23 cellular contexts compared by ENCODE assay signal in genomic region chr9:23662320-23662719, GRCh38.
"Had no signal": no experiment of that assay in that cellular context is flagged by ENCODE, and none has a peak within 500 bp of the region (broad histone marks: within the 10 kb centered on the region; RNA-seq: fewer than 3 reads in every experiment).

No MANE protein-coding gene starts in this region.

- H3K4me3 Mint-ChIP-seq: activated B cell treated with CpG ODN at 0.5 μM for 24 hours; activated CD8-positive, alpha-beta T cell treated with anti-CD3 and anti-CD28 coated beads for 36 hours; activated naive CD4-positive, alpha-beta T cell treated with anti-CD3 and anti-CD28 coated beads, Interleukin-2, amount 50 U/mL, for 24 hours; activated naive CD8-positive, alpha-beta T cell treated with anti-CD3 and anti-CD28 coated beads, Interleukin-2, amount 50 U/mL, for 24 hours; activated T-cell treated with anti-CD3 and anti-CD28 coated beads, Interleukin-2, amount 50 U/mL, for 4 hours; natural killer cell; neural progenitor cell had no signal

- DNase-seq: activated B cell treated with CpG ODN at 0.5 μM for 24 hours; activated CD4-positive, alpha-beta T cell treated with anti-CD3 and anti-CD28 coated beads, Interleukin-2, amount 50 U/mL, for 1 hour; activated CD8-positive, alpha-beta T cell treated with anti-CD3 and anti-CD28 coated beads for 36 hours; activated naive CD8-positive, alpha-beta T cell treated with anti-CD3 and anti-CD28 coated beads, Interleukin-2, amount 50 U/mL, for 24 hours; activated T-cell treated with anti-CD3 and anti-CD28 coated beads, Interleukin-2, amount 50 U/mL, for 4 hours; amygdala; cerebellar nuclear complex; colonic mucosa; effector memory CD4-positive, alpha-beta T cell; islet precursor cell; left colon; mammary epithelial cell; midbrain; natural killer cell; occipital lobe; stimulated activated CD4-positive, alpha-beta T cell treated with anti-CD3 and anti-CD28 coated beads, Interleukin-15, amount 100 ng/mL, for 24 hours; stimulated activated CD4-positive, alpha-beta T cell treated with anti-CD3 and anti-CD28 coated beads, Interleukin-2, amount 100 ng/mL, for 24 hours; stimulated activated naive CD4-positive, alpha-beta T cell treated with Interleukin-2 at 50 U/mL for 16 hours; T-helper 2 cell; trophoblast cell had no signal

- H3K27me3 Mint-ChIP-seq: activated B cell treated with CpG ODN at 0.5 μM for 24 hours; activated CD8-positive, alpha-beta T cell treated with anti-CD3 and anti-CD28 coated beads for 36 hours; activated naive CD4-positive, alpha-beta T cell treated with anti-CD3 and anti-CD28 coated beads, Interleukin-2, amount 50 U/mL, for 24 hours; activated naive CD8-positive, alpha-beta T cell treated with anti-CD3 and anti-CD28 coated beads, Interleukin-2, amount 50 U/mL, for 24 hours had no signal

- H3K9me3 Mint-ChIP-seq: neural progenitor cell had no signal

- ATAC-seq: activated CD8-positive, alpha-beta T cell treated with anti-CD3 and anti-CD28 coated beads for 36 hours; activated naive CD8-positive, alpha-beta T cell treated with anti-CD3 and anti-CD28 coated beads, Interleukin-2, amount 50 U/mL, for 24 hours; activated T-cell treated with anti-CD3 and anti-CD28 coated beads, Interleukin-2, amount 50 U/mL, for 4 hours; natural killer cell had no signal

- H3K27ac Mint-ChIP-seq: activated B cell treated with CpG ODN at 0.5 μM for 24 hours; activated CD8-positive, alpha-beta T cell treated with anti-CD3 and anti-CD28 coated beads for 36 hours; activated naive CD4-positive, alpha-beta T cell treated with anti-CD3 and anti-CD28 coated beads, Interleukin-2, amount 50 U/mL, for 24 hours; activated naive CD8-positive, alpha-beta T cell treated with anti-CD3 and anti-CD28 coated beads, Interleukin-2, amount 50 U/mL, for 24 hours; activated T-helper 2 cell treated with anti-CD3 and anti-CD28 coated beads, Interferon-gamma antibody, Interleukin-2, Interleukin-4, amounts not matched to agents 10 μg/mL and 5 μg/mL and 100 μg/mL, durations not matched to agents 14 hours and 24 hours and 36 hours; natural killer cell; neural progenitor cell had no signal

- H3K4me1 Mint-ChIP-seq: activated B cell treated with CpG ODN at 0.5 μM for 24 hours; activated naive CD4-positive, alpha-beta T cell treated with anti-CD3 and anti-CD28 coated beads, Interleukin-2, amount 50 U/mL, for 24 hours; activated naive CD8-positive, alpha-beta T cell treated with anti-CD3 and anti-CD28 coated beads, Interleukin-2, amount 50 U/mL, for 24 hours; natural killer cell had no signal
